In the genomic region with DNA sequence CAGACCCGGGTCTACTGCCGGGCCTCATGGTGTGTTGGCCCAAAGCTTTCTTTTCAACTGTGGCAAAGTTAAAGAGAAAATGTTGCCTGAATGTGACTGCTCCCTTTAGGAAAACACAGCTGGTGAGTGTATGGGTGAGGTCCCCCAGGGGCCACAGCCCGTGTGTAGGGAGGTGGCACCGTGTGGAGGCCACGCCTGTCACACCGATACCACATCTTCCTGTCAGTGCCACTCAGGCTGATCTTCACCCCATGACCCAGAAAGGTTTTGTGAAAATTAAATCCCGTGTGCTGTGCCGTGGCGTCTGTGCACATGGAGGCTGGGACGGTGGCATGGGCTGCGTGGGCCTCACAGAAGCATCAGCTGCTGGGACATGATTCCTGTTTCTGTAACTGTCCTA, we compare ENCODE assay signal across 22 cellular contexts. TPM values are rescaled to one million over a fixed set of nuclear protein-coding genes. Genes with fewer than 3 reads are reported as not detected.
DNase-seq lines count a peak whose midpoint lies in the region; ATAC-seq lines count a peak whose summit lies in the region.
"Had no signal": no experiment of that assay in that cellular context is flagged by ENCODE, and none has a peak within 500 bp of the region (broad histone marks: within the 10 kb centered on the region; RNA-seq: fewer than 3 reads in every experiment).

No MANE protein-coding gene starts in this region.

- peak in 2 of 4 experiments; percentile 44 to 79 for ATAC-seq in T-cell (replicated peaks in 1 of 4)
- peak; percentile 78 for ATAC-seq in stimulated activated effector memory CD8-positive, alpha-beta T cell treated with anti-CD3 and anti-CD28 coated beads, Interleukin-12 subunit alpha, Interleukin-12 subunit beta, amount 100 ng/mL, for 72 hours
- no peak for ATAC-seq in HG03571 (IDR thresholded peaks at IDR 0.05; ENCODE audit: unreplicated experiment)
- ATAC-seq in HG03280 (IDR thresholded peaks at IDR 0.05; ENCODE audit: unreplicated experiment), result no peak

- H3K9me3 Mint-ChIP-seq in T-cell, result no peaks in the 10 kb centered on the region
- H3K9me3 Mint-ChIP-seq in immature natural killer cell, result no peaks in the 10 kb centered on the region
- H3K9me3 Mint-ChIP-seq in stimulated activated effector memory CD8-positive, alpha-beta T cell treated with anti-CD3 and anti-CD28 coated beads, Interleukin-12 subunit alpha, Interleukin-12 subunit beta, amount 100 ng/mL, for 72 hours, result no peaks in the 10 kb centered on the region
- H3K9me3 Mint-ChIP-seq: activated T-helper 1 cell treated with anti-CD3 and anti-CD28 coated beads, Interleukin-12 subunit alpha, Interleukin-12 subunit beta, Interleukin-2, Interleukin-4 antibody, amounts not matched to agents 30 ng/mL and 10 ng/mL and 1 ng/mL, durations not matched to agents 14 hours and 24 hours and 36 hours; dendritic cell treated with granulocyte-macrophage colony-stimulating factor and Interleukin-4, amounts not matched to agents 40 ng/mL and 50 ng/mL, for 4 days had no signal

- CTCF ChIA-PET in T-cell (lab: Charles Lee), result no interaction called here

- H3K4me3 Mint-ChIP-seq in T-cell, result no peak overlapping the region
- peak overlapping the region; percentile 71 to 86 (median 85) for H3K4me3 Mint-ChIP-seq in immature natural killer cell
- H3K4me3 Mint-ChIP-seq in stimulated activated effector memory CD8-positive, alpha-beta T cell treated with anti-CD3 and anti-CD28 coated beads, Interleukin-12 subunit alpha, Interleukin-12 subunit beta, amount 100 ng/mL, for 72 hours, result no peak overlapping the region
- H3K4me3 Mint-ChIP-seq: activated naive CD8-positive, alpha-beta T cell; activated T-helper 1 cell treated with anti-CD3 and anti-CD28 coated beads, Interleukin-12 subunit alpha, Interleukin-12 subunit beta, Interleukin-2, Interleukin-4 antibody, amounts not matched to agents 30 ng/mL and 10 ng/mL and 1 ng/mL, durations not matched to agents 14 hours and 24 hours and 36 hours; dendritic cell treated with granulocyte-macrophage colony-stimulating factor and Interleukin-4, amounts not matched to agents 40 ng/mL and 50 ng/mL, for 4 days had no signal

- POLR2A ChIA-PET in T-cell (lab: Charles Lee), result no interaction called here

- H3K27ac Mint-ChIP-seq in T-cell, result peak overlapping the region; percentile 84 to 88
- H3K27ac Mint-ChIP-seq in immature natural killer cell, result peak overlapping the region; percentile 94 to 97 (median 96)
- H3K27ac Mint-ChIP-seq in stimulated activated effector memory CD8-positive, alpha-beta T cell treated with anti-CD3 and anti-CD28 coated beads, Interleukin-12 subunit alpha, Interleukin-12 subunit beta, amount 100 ng/mL, for 72 hours, result peak overlapping the region; percentile 87
- H3K27ac Mint-ChIP-seq: activated naive CD8-positive, alpha-beta T cell; activated T-helper 1 cell treated with anti-CD3 and anti-CD28 coated beads, Interleukin-12 subunit alpha, Interleukin-12 subunit beta, Interleukin-2, Interleukin-4 antibody, amounts not matched to agents 30 ng/mL and 10 ng/mL and 1 ng/mL, durations not matched to agents 14 hours and 24 hours and 36 hours; dendritic cell treated with granulocyte-macrophage colony-stimulating factor and Interleukin-4, amounts not matched to agents 40 ng/mL and 50 ng/mL, for 4 days had no signal

- H3K36me3 Mint-ChIP-seq in T-cell, result peaks cover 30% of the 10 kb centered on the region
- peaks cover 8 to 14% (median 8%) of the 10 kb centered on the region in 3 donors for H3K36me3 Mint-ChIP-seq in immature natural killer cell
- peaks cover 41% of the 10 kb centered on the region for H3K36me3 Mint-ChIP-seq in stimulated activated effector memory CD8-positive, alpha-beta T cell treated with anti-CD3 and anti-CD28 coated beads, Interleukin-12 subunit alpha, Interleukin-12 subunit beta, amount 100 ng/mL, for 72 hours
- H3K36me3 Mint-ChIP-seq: activated naive CD8-positive, alpha-beta T cell had no signal

- H3K4me1 Mint-ChIP-seq in T-cell (peaks cover 0 to 14% (median 6%) of the 10 kb centered on the region in 3 donors), immature natural killer cell (peaks cover 37 to 38% of the 10 kb centered on the region in 2 donors)
- peaks cover 14% of the 10 kb centered on the region for H3K4me1 Mint-ChIP-seq in stimulated activated effector memory CD8-positive, alpha-beta T cell treated with anti-CD3 and anti-CD28 coated beads, Interleukin-12 subunit alpha, Interleukin-12 subunit beta, amount 100 ng/mL, for 72 hours

- H3K27me3 Mint-ChIP-seq in T-cell (no peaks in the 10 kb centered on the region), immature natural killer cell (ENCODE audit: low read depth in 3 of 3) (peaks cover 0 to 8% (median 3%) of the 10 kb centered on the region in 3 donors)
- H3K27me3 Mint-ChIP-seq: activated naive CD8-positive, alpha-beta T cell; dendritic cell treated with granulocyte-macrophage colony-stimulating factor and Interleukin-4, amounts not matched to agents 40 ng/mL and 50 ng/mL, for 4 days had no signal

- peak; percentile 12 for DNase-seq in activated effector memory CD4-positive, alpha-beta T cell treated with Interleukin-2 at 50 U/mL for 16 hours
- no peak for DNase-seq in activated effector memory CD4-positive, alpha-beta T cell treated with anti-CD3 and anti-CD28 coated beads, Interleukin-2, amount 50 U/mL, for 16 hours
- peak in 11 of 34 experiments; percentile 6 to 39 (median 12) for DNase-seq in T-cell
- peak; percentile 53 to 63 (median 53) for DNase-seq in immature natural killer cell
- no peak for DNase-seq in stimulated activated effector memory CD8-positive, alpha-beta T cell treated with anti-CD3 and anti-CD28 coated beads, Interleukin-12 subunit alpha, Interleukin-12 subunit beta, amount 100 ng/mL, for 72 hours (ENCODE audit: low spot score in 2 of 2)
- no peak for DNase-seq in NOMO-1 treated with dmso at 0.1 percent for 144 hours (lab: John Stamatoyannopoulos, UW; ENCODE audit: unreplicated experiment)
- DNase-seq: activated CD4-positive, CD25-positive, alpha-beta regulatory T cell treated with anti-CD3 and anti-CD28 coated beads, Interleukin-2, amount 50 U/mL, for 72 hours; AML-193; Caco-2; caudate nucleus; mesenchymal stem cell; NCI-H1436; NCI-H2107; NCI-H774; RPMI8226; stomach; transverse colon had no signal

RNA-seq across cellular contexts. Expression of gene ADRM1, which starts 10.7 kb away (rescaled TPM):
- total RNA-seq in T-cell, result 10 to 100 TPM; 44.7 to 80.3 (median 72.9) TPM
- polyA plus RNA-seq in immature natural killer cell, result 100 to 1,000 TPM in 2 of 3 donors, 10 to 100 TPM in 1; 97.2 to 132 (median 108) TPM

RNA-seq across cellular contexts. Expression of gene OSBPL2, which starts 53.8 kb away (rescaled TPM):
- 10 to 100 TPM; 57.0 to 70.1 (median 63.0) TPM for total RNA-seq in T-cell
- 10 to 100 TPM; 17.9 to 45.2 (median 24.5) TPM for polyA plus RNA-seq in immature natural killer cell

Comparison
In these comparisons a context has a peak if more than half of its experiments do, and no peak if none do; other contexts are left out.
1. DNase-seq: peak in activated effector memory CD4-positive, alpha-beta T cell treated with Interleukin-2 at 50 U/mL for 16 hours (single experiment) and immature natural killer cell (3 of 3); none in activated effector memory CD4-positive, alpha-beta T cell treated with anti-CD3 and anti-CD28 coated beads, Interleukin-2, amount 50 U/mL, for 16 hours (single experiment), stimulated activated effector memory CD8-positive, alpha-beta T cell treated with anti-CD3 and anti-CD28 coated beads, Interleukin-12 subunit alpha, Interleukin-12 subunit beta, amount 100 ng/mL, for 72 hours (0 of 2) and NOMO-1 treated with dmso at 0.1 percent for 144 hours (single experiment).
2. H3K4me3 Mint-ChIP-seq: peak in immature natural killer cell (5 of 5); none in T-cell (0 of 3) and stimulated activated effector memory CD8-positive, alpha-beta T cell treated with anti-CD3 and anti-CD28 coated beads, Interleukin-12 subunit alpha, Interleukin-12 subunit beta, amount 100 ng/mL, for 72 hours (single experiment).
3. Peak in every context shown above with its lines, with median percentiles within 50 percentile points of each other: H3K27ac Mint-ChIP-seq.